In genomic region chr15:79478108-79478507, GRCh38 we compare ENCODE assay signal across 26 cellular contexts.
"Had no signal": no experiment of that assay in that cellular context is flagged by ENCODE, and none has a peak within 500 bp of the region (broad histone marks: within the 10 kb centered on the region; RNA-seq: fewer than 3 reads in every experiment).

No MANE protein-coding gene starts in this region.

- H3K27me3 ChIP-seq: pancreas, right lobe of liver, spleen, stomach, thyroid gland, tibial nerve, upper lobe of left lung, uterus had no signal

- H3K4me1 ChIP-seq: pancreas, psoas muscle, right lobe of liver, spleen, stomach, thyroid gland, tibial nerve, upper lobe of left lung, uterus had no signal

- H3K9me3 ChIP-seq: neutrophil, pancreas, psoas muscle, right lobe of liver, spleen, stomach, thoracic aorta, thyroid gland, upper lobe of left lung, uterus had no signal

- H3K36me3 ChIP-seq: neutrophil, pancreas, right lobe of liver, spleen, stomach, thoracic aorta, thyroid gland, tibial nerve, upper lobe of left lung, uterus had no signal

- H3K27ac ChIP-seq: neutrophil, pancreas, psoas muscle, right lobe of liver, skin epidermis, spleen, stomach, thoracic aorta, thyroid gland, tibial nerve, upper lobe of left lung, uterus had no signal

- H3K4me3 ChIP-seq: pancreas, psoas muscle, right lobe of liver, skin epidermis, smooth muscle cell, spleen, stomach, thoracic aorta, thyroid gland, tibial nerve, upper lobe of left lung, uterus had no signal

- FAIRE-seq: pancreas had no signal

- DNase-seq: naive B cell; naive thymus-derived CD8-positive, alpha-beta T cell; nephron progenitor cell; nucleus accumbens; pancreas; psoas muscle; right cardiac atrium; right lobe of liver; spleen; stimulated activated CD4-positive, alpha-beta T cell treated with anti-CD3 and anti-CD28 coated beads, Interleukin-12 subunit alpha, Interleukin-12 subunit beta, amount 100 ng/mL, for 4 hours; stimulated activated CD4-positive, alpha-beta T cell treated with anti-CD3 and anti-CD28 coated beads, Interleukin-1b, Interleukin-23, amount 100 ng/mL, for 48 hours; stimulated activated CD4-positive, alpha-beta T cell treated with anti-CD3 and anti-CD28 coated beads, Interleukin-4, amount 100 ng/mL, for 1 hour; stimulated activated CD4-positive, alpha-beta T cell treated with anti-CD3 and anti-CD28 coated beads, Interleukin-4, amount 100 ng/mL, for 4 hours; stimulated activated CD8-positive, alpha-beta memory T cell treated with anti-CD3 and anti-CD28 coated beads, Interleukin-4, amount 100 ng/mL, for 48 hours; stimulated activated naive B cell treated with anti-CD40 and anti-IgM and Interleukin-4, amounts not matched to agents 10 μg/mL and 1 μg/mL and 100 μg/mL, for 72 hours; stimulated activated naive CD4-positive, alpha-beta T cell treated with Interleukin-2 at 50 U/mL for 16 hours; stomach; thyroid gland; trophoblast cell; upper lobe of left lung; uterus had no signal
